20 cellular contexts compared by ENCODE assay signal in the genomic region with DNA sequence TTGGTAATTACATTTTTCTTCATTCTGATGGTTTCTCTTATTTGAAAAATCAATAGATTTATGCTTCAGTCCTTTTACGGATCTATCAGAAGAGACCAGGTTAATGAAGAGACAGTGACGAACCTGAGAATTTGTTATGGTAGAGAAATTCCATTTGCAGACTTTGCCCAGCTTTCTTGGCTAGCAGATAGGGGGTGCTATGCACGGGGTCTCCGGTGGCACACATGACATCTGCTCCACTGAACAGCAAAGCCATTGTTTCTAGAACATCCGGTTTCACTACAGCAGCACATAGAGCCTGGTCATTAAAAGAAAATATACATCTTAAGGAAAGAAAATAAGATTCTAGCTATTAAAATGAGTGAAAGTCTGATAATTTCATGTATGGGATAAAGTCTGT.
DNase-seq lines count a peak whose midpoint lies in the region; ATAC-seq and TF ChIP-seq lines count a peak whose summit lies in the region.
"Had no signal": no experiment of that assay in that cellular context is flagged by ENCODE, and none has a peak within 500 bp of the region (broad histone marks: within the 10 kb centered on the region; RNA-seq: fewer than 3 reads in every experiment).

No MANE protein-coding gene starts in this region.

- no peak for TF ChIP-seq POLR2A in GM18505 (IDR thresholded peaks at IDR 0.05; ENCODE audit: borderline replicate concordance, extremely low read depth, insufficient read depth, insufficient read length)

- H3K9me2 ChIP-seq in Loucy (replicated peaks; ENCODE audit: low read depth, low read length) = no peaks in the 10 kb centered on the region

- H3K27me3 ChIP-seq in Loucy (ENCODE audit: insufficient read depth, low read length, poor library complexity, severe bottlenecking) (no peaks in the 10 kb centered on the region), dorsolateral prefrontal cortex (no peaks in the 10 kb centered on the region)
- H3K27me3 ChIP-seq: esophagus squamous epithelium, ovary, sigmoid colon, tibial nerve had no signal

- peaks cover 29% of the 10 kb centered on the region for H3K36me3 ChIP-seq in Loucy (ENCODE audit: insufficient read depth, low read length)
- H3K36me3 ChIP-seq: ovary, sigmoid colon had no signal

- no peak overlapping the region for H3K9ac ChIP-seq in Loucy (ENCODE audit: low read depth, low read length, poor library complexity, severe bottlenecking)

- no peaks in the 10 kb centered on the region for H3K9me3 ChIP-seq in Loucy (ENCODE audit: insufficient read depth, low read depth, low read length)
- H3K9me3 ChIP-seq: esophagus squamous epithelium, lower lobe of right lung, ovary, sigmoid colon, tibial nerve had no signal

- H3K4me3 ChIP-seq in Loucy (ENCODE audit: low read length, poor library complexity, severe bottlenecking) = no peak overlapping the region
- H3K4me3 ChIP-seq in dorsolateral prefrontal cortex = no peak overlapping the region
- H3K4me3 ChIP-seq: esophagus squamous epithelium, lower lobe of right lung, ovary, sigmoid colon, tibial nerve had no signal

- DNase-seq in NCI-H2171 treated with DMSO at 0.1 percent for 48 hours (lab: John Stamatoyannopoulos, UW) = peak; percentile 2
- no peak for DNase-seq in NCI-H2171 (lab: John Stamatoyannopoulos, UW)
- no peak for DNase-seq in dorsolateral prefrontal cortex
- peak; percentile 38 for DNase-seq in putamen (ENCODE audit: low spot score)
- DNase-seq in NCI-H345 treated with DMSO at 0.1 percent for 48 hours (lab: John Stamatoyannopoulos, UW; ENCODE audit: unreplicated experiment) = no peak
- no peak for DNase-seq in NCI-H1694 (lab: John Stamatoyannopoulos, UW)
- DNase-seq: 8988T; activated CD4-positive, alpha-beta T cell treated with anti-CD3 and anti-CD28 coated beads, Interleukin-2, amount 50 U/mL, for 4 hours; activated naive CD4-positive, alpha-beta T cell treated with Interleukin-2 at 50 U/mL for 16 hours; activated T-cell treated with anti-CD3 and anti-CD28 coated beads, Interleukin-2, amount 50 U/mL, for 1 hour; esophagus squamous epithelium; lower lobe of right lung; NCI-H1930; ovary; SHP77; sigmoid colon; stimulated activated naive CD4-positive, alpha-beta T cell treated with Interleukin-2 at 50 U/mL for 16 hours had no signal

- H3K4me2 ChIP-seq in Loucy (ENCODE audit: low read depth, low read length, poor library complexity, severe bottlenecking) = no peak overlapping the region

- ATAC-seq in GM18505 (IDR thresholded peaks at IDR 0.05; ENCODE audit: unreplicated experiment) = no peak
- ATAC-seq: lower lobe of right lung had no signal

- peak; percentile 67 for TF ChIP-seq CTCF in Loucy (conservative IDR thresholded peaks at IDR 0.05; ENCODE audit: low read length)
- peak in 44 of 56 donors; percentile 16 to 66 (median 42) for TF ChIP-seq CTCF in dorsolateral prefrontal cortex (IDR thresholded peaks at IDR 0.05 in 54 of 56, conservative IDR thresholded peaks at IDR 0.05 in 2 of 56; ENCODE audit: low read depth in 1 of 56, partially characterized antibody in 56 of 56)

- no peaks in the 10 kb centered on the region for H3K79me2 ChIP-seq in Loucy (ENCODE audit: insufficient read depth, low read length)

- peak overlapping the region in 31 of 59 donors; percentile 1 to 75 (median 38) for H3K27ac ChIP-seq in dorsolateral prefrontal cortex
- H3K27ac ChIP-seq: esophagus squamous epithelium, lower lobe of right lung, ovary, sigmoid colon, tibial nerve had no signal

- H4K20me1 ChIP-seq in Loucy (ENCODE audit: insufficient read depth, low read length, poor library complexity, severe bottlenecking) = no peaks in the 10 kb centered on the region

- H2AFZ ChIP-seq in Loucy (ENCODE audit: low read length) = no peak overlapping the region

- H3F3A ChIP-seq in Loucy (ENCODE audit: low read depth) = no peaks in the 10 kb centered on the region

- H3K4me1 ChIP-seq in Loucy (ENCODE audit: insufficient read depth, low read length, poor library complexity, severe bottlenecking) = no peaks in the 10 kb centered on the region
- H3K4me1 ChIP-seq: esophagus squamous epithelium, lower lobe of right lung, sigmoid colon, tibial nerve had no signal

- intact Hi-C loops in dorsolateral prefrontal cortex (cut with DNase I) = no loop called here

Comparison
In these comparisons a context has a peak if more than half of its experiments do, and no peak if none do; other contexts are left out.
1. DNase-seq: peak in NCI-H2171 treated with DMSO at 0.1 percent for 48 hours (single experiment) and putamen (single experiment); none in NCI-H2171 (single experiment), dorsolateral prefrontal cortex (0 of 10), NCI-H345 treated with DMSO at 0.1 percent for 48 hours (single experiment) and NCI-H1694 (single experiment).